ENCODE assay signal across 8 cellular contexts in the genomic region with DNA sequence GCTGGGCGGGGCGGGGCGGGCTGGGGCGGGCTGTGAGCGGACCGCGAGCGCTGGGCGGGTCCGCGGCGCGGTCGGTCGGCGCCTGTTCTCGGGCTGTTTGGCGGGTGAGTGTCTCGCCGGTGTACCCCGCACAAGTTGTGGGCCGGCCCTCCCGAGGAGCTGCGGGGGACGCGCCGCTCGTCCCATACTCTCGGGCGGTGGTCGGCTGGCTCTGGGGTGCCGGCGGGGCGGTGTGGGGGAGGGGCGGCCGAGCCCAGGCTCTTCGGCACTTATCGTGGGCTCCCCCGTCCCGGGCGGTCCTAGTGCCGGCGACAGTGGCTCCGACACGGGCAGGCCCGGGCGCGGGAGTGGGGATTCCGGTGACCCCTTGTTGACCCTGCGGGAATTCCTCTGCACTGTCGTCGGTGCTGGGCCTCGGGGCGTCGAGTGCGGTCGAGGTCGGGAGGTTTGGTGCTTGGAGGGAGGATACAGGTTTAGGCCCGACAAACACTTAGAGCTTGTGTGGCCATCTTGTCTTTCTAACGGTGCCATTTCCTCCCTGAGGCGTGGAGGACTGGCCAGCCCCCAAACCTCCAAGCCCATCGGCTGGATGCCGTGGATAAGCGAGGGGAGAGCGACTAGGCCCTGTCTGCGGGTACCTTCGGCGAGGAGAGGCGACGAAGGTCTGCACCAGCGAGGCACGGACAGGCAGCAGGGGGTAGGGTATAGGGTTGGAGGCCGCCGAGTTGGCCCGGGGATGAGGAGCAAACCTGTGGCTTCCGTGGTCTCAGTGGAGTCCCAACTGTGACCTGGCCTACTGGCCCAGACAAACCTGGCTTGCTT. TPM values are rescaled to one million over a fixed set of nuclear protein-coding genes. Genes with fewer than 3 reads are reported as not detected.
DNase-seq lines count a peak whose midpoint lies in the region; ATAC-seq, FAIRE-seq and TF ChIP-seq lines count a peak whose summit lies in the region.

A gene (plus strand): TSS at position 47 of the 822 bp plus-strand sequence. CDS start 8,308 bp downstream, outside the sequence.

- H3K9me3 Mint-ChIP-seq in IgD-negative memory B cell = no peaks in the 10 kb centered on the region

- H3K4me1 Mint-ChIP-seq in IgD-negative memory B cell = peaks cover 44 to 59% (median 50%) of the 10 kb centered on the region in 3 donors

- H3K4me3 ChIP-seq in bronchial epithelial cell (ENCODE audit: low read depth, low read length) (peak within 1 kb of the TSS; percentile 83), kidney epithelial cell (ENCODE audit: low read depth, low read length) (peak within 1 kb of the TSS; percentile 72)

- no peak for FAIRE-seq in bronchial epithelial cell (lab: Jason Lieb, UNC)

- TF ChIP-seq CTCF in bronchial epithelial cell (IDR thresholded peaks at IDR 0.05; ENCODE audit: insufficient read depth, low read length, severe bottlenecking) (no peak), kidney epithelial cell (IDR thresholded peaks at IDR 0.05; ENCODE audit: insufficient read depth, low read length, poor library complexity, severe bottlenecking) (no peak)

- no peaks in the 10 kb centered on the region for H3K36me3 ChIP-seq in bronchial epithelial cell (ENCODE audit: control insufficient read depth, insufficient read depth, low read length)
- H3K36me3 ChIP-seq in kidney epithelial cell (ENCODE audit: control insufficient read depth, insufficient read depth, low read length) = no peaks in the 10 kb centered on the region

- peak; percentile 31 for DNase-seq in GM04504 (ENCODE audit: low read depth)
- DNase-seq in T-helper 9 cell = peak; percentile 66
- no peak for DNase-seq in bronchial epithelial cell (ENCODE audit: low read depth)
- DNase-seq in kidney epithelial cell (ENCODE audit: low read depth) = no peak
- DNase-seq in stimulated activated CD4-positive, alpha-beta T cell treated with anti-CD3 and anti-CD28 coated beads, Interleukin-1b, Interleukin-23, amount 100 ng/mL, for 24 hours (ENCODE audit: low read depth in 4 of 4, low spot score in 1 of 4) = peak; percentile 50 to 60 (median 57)
- no peak for DNase-seq in putamen (ENCODE audit: low spot score)

- no peaks in the 10 kb centered on the region for H3K27me3 ChIP-seq in bronchial epithelial cell (ENCODE audit: control insufficient read depth, insufficient read depth, low read length)
- H3K27me3 ChIP-seq in kidney epithelial cell (ENCODE audit: control insufficient read depth, insufficient read depth, low read length) = no peaks in the 10 kb centered on the region

- H3K4me3 Mint-ChIP-seq in IgD-negative memory B cell = peak within 1 kb of the TSS; percentile 97 to 100 (median 99)

- peaks cover 1% of the 10 kb centered on the region for H3K27me3 Mint-ChIP-seq in IgD-negative memory B cell

- H3K27ac Mint-ChIP-seq in IgD-negative memory B cell = peak within 1 kb of the TSS; percentile 100

- ATAC-seq in GM21619 (IDR thresholded peaks at IDR 0.05; ENCODE audit: unreplicated experiment) = peak; percentile 25

- H3K36me3 Mint-ChIP-seq in IgD-negative memory B cell = peaks cover 5% of the 10 kb centered on the region

RNA-seq across cellular contexts. Expression of the gene that starts here (rescaled TPM):
- 134 TPM for polyA plus RNA-seq in IgD-negative memory B cell
- total RNA-seq in bronchial epithelial cell (181 and 202 TPM in 2 replicates), kidney epithelial cell (333 and 350 TPM in 2 replicates)

Comparison
In these comparisons a context has a peak if more than half of its experiments do, and no peak if none do; other contexts are left out.
1. DNase-seq: peak in GM04504 (single experiment), T-helper 9 cell (single experiment) and stimulated activated CD4-positive, alpha-beta T cell treated with anti-CD3 and anti-CD28 coated beads, Interleukin-1b, Interleukin-23, amount 100 ng/mL, for 24 hours (4 of 4); none in bronchial epithelial cell (single experiment), kidney epithelial cell (single experiment) and putamen (single experiment).